Comparison of ENCODE assay signal across 1 cellular context in genomic region chr11:121023848-121024751, GRCh38.
TF ChIP-seq lines count a peak whose summit lies in the region.

TSS of gene TBCEL (plus strand) at chr11:121024102. CDS start at chr11:121045691, 21,589 bp downstream.

TF ChIP-seq in K562, 482 proteins besides CTCF, POLR2A, EP300 and RAD21 (continued from another document and continues in another):
- TF ChIP-seq FOXK2 (conservative IDR thresholded peaks at IDR 0.05 in 1 of 2, IDR thresholded peaks at IDR 0.05 in 1 of 2; ENCODE audit: low read depth in 2 of 2): peak; percentile 74 to 89; a peak in 3 of 4 replicates
- no peak for TF ChIP-seq ZNF609 (CRISPR knock-in tag; IDR thresholded peaks at IDR 0.05; ENCODE audit: borderline replicate concordance)
- TF ChIP-seq NCOR1 (IDR thresholded peaks at IDR 0.05): peak; percentile 22; the same call in 1 of the 2 replicates
- no peak for TF ChIP-seq GTF3C2 (IDR thresholded peaks at IDR 0.05; ENCODE audit: borderline replicate concordance, extremely low read depth, insufficient read length)
- TF ChIP-seq NCOA1 (IDR thresholded peaks at IDR 0.05; ENCODE audit: low read depth): no peak
- no peak for TF ChIP-seq CCNT2 (IDR thresholded peaks at IDR 0.05; ENCODE audit: borderline replicate concordance, extremely low read depth, insufficient read length, low read depth, low read length)
- no peak for TF ChIP-seq NCOA6 (IDR thresholded peaks at IDR 0.05)
- no peak for TF ChIP-seq ATF1 (CRISPR knock-in tag; IDR thresholded peaks at IDR 0.05)
- TF ChIP-seq ATF1 (tag; IDR thresholded peaks at IDR 0.05): peak; percentile 85
- no peak for TF ChIP-seq ZNF449 (CRISPR knock-in tag; IDR thresholded peaks at IDR 0.05)
- TF ChIP-seq JUN (IDR thresholded peaks at IDR 0.05; ENCODE audit: borderline replicate concordance, low read depth, low read length): peak; percentile 41; the same call in 1 of the 2 replicates
- TF ChIP-seq JUN (CRISPR knock-in tag; IDR thresholded peaks at IDR 0.05; ENCODE audit: borderline replicate concordance): no peak
- TF ChIP-seq HES1 (IDR thresholded peaks at IDR 0.05; ENCODE audit: low read depth): no peak
- no peak for TF ChIP-seq ARNT (IDR thresholded peaks at IDR 0.05)
- no peak for TF ChIP-seq MLLT1 (IDR thresholded peaks at IDR 0.05)
- TF ChIP-seq TARDBP (IDR thresholded peaks at IDR 0.05): no peak
- TF ChIP-seq POLR2AphosphoS5 (IDR thresholded peaks at IDR 0.05; ENCODE audit: control insufficient read depth, insufficient read depth, low read depth, low read length): no peak
- TF ChIP-seq KDM5B (IDR thresholded peaks at IDR 0.05; ENCODE audit: insufficient replicate concordance, low read depth, low read length): no peak
- TF ChIP-seq RREB1 (CRISPR knock-in tag; IDR thresholded peaks at IDR 0.05): 0 out of 2 replicates have a peak, but pooled peaks have one; percentile 63
- no peak for TF ChIP-seq RBM15 (IDR thresholded peaks at IDR 0.05; ENCODE audit: insufficient read depth, low read length)
- no peak for TF ChIP-seq ZBTB17 (CRISPR knock-in tag; IDR thresholded peaks at IDR 0.05)
- TF ChIP-seq MED1 (CRISPR knock-in tag; IDR thresholded peaks at IDR 0.05; ENCODE audit: borderline replicate concordance): no peak
- TF ChIP-seq ZBTB8A (IDR thresholded peaks at IDR 0.05; ENCODE audit: partially characterized antibody): no peak
- TF ChIP-seq PBX2 (CRISPR knock-in tag; IDR thresholded peaks at IDR 0.05; ENCODE audit: low read depth): no peak
- TF ChIP-seq PBX2 (tag; conservative IDR thresholded peaks at IDR 0.05; ENCODE audit: low read depth): no peak
- TF ChIP-seq IFI16 (CRISPR knock-in tag; IDR thresholded peaks at IDR 0.05): no peak
- peak; percentile 85 for TF ChIP-seq ELF1 (tag; IDR thresholded peaks at IDR 0.05)
- no peak for TF ChIP-seq ZBTB33 (CRISPR knock-in tag; IDR thresholded peaks at IDR 0.05)
- TF ChIP-seq MXI1 (IDR thresholded peaks at IDR 0.05; ENCODE audit: low read depth, low read length): peak; percentile 69; the same call in 1 of the 2 replicates
- TF ChIP-seq ETV5 (CRISPR knock-in tag; IDR thresholded peaks at IDR 0.05; ENCODE audit: low read depth): peak; percentile 67
- TF ChIP-seq RBM34 (IDR thresholded peaks at IDR 0.05; ENCODE audit: borderline replicate concordance, insufficient read depth, low read length): no peak
- TF ChIP-seq PPARD (CRISPR knock-in tag; IDR thresholded peaks at IDR 0.05): no peak
- no peak for TF ChIP-seq CREB1 (IDR thresholded peaks at IDR 0.05)
- peak; percentile 79 for TF ChIP-seq CREB1 (CRISPR knock-in tag; IDR thresholded peaks at IDR 0.05)
